ENCODE assay signal across 1 cellular context in the genomic region with DNA sequence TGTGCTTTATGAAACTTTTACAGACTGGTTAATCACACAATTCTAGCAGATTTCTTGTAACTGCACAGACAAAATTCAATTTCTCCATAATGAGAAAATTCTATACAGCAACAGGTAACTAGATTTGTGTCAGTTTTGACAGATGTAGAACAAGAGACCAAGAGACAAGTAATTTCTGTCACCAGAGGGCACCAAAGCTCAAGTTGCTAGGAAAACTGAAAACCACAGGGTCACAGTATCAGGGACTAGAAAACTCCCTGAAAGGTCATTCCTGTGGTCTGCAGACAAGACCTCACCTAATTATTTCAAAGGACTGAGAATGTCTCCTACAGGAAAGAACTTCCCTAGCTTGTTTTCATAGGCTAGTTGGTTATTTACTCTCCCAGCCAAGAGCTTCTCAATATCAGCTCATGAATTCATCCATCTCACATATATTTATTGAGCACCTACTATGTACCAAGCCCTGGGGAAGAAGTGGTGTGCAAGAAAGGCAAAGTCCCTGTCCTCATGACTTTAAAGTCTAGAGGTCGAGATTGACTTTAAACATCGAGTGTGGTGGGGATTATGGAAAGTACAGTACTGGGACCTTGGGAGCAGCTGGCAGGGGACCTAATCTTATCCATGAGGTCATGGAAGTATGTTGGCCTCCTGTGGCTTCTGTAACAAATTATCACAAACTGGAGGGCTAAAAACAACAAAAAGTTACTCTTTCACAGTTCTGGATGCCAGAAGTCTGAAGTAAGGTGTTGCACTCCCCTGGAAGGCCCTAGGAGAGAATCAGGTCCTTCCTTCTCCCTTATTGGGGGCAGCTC.
TF ChIP-seq lines count a peak whose summit lies in the region.

No MANE protein-coding gene starts in this region.

TF ChIP-seq in liver, 16 proteins besides CTCF, POLR2A, EP300 and RAD21 (continued from another document):
- TF ChIP-seq, protein P1, sequence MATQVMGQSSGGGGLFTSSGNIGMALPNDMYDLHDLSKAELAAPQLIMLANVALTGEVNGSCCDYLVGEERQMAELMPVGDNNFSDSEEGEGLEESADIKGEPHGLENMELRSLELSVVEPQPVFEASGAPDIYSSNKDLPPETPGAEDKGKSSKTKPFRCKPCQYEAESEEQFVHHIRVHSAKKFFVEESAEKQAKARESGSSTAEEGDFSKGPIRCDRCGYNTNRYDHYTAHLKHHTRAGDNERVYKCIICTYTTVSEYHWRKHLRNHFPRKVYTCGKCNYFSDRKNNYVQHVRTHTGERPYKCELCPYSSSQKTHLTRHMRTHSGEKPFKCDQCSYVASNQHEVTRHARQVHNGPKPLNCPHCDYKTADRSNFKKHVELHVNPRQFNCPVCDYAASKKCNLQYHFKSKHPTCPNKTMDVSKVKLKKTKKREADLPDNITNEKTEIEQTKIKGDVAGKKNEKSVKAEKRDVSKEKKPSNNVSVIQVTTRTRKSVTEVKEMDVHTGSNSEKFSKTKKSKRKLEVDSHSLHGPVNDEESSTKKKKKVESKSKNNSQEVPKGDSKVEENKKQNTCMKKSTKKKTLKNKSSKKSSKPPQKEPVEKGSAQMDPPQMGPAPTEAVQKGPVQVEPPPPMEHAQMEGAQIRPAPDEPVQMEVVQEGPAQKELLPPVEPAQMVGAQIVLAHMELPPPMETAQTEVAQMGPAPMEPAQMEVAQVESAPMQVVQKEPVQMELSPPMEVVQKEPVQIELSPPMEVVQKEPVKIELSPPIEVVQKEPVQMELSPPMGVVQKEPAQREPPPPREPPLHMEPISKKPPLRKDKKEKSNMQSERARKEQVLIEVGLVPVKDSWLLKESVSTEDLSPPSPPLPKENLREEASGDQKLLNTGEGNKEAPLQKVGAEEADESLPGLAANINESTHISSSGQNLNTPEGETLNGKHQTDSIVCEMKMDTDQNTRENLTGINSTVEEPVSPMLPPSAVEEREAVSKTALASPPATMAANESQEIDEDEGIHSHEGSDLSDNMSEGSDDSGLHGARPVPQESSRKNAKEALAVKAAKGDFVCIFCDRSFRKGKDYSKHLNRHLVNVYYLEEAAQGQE (IDR thresholded peaks at IDR 0.05): no peak
- TF ChIP-seq JUND (IDR thresholded peaks at IDR 0.05) (no peak), GABPA (IDR thresholded peaks at IDR 0.05 in 1 of 2, conservative IDR thresholded peaks at IDR 0.05 in 1 of 2) (no peak)
